ENCODE assay signal across 8 cellular contexts in genomic region chr7:121278120-121279021, GRCh38. TPM values are rescaled to one million over a fixed set of nuclear protein-coding genes. Genes with fewer than 3 reads are reported as not detected.
A peak's percentile ranks its signal among the peaks of the same experiment; 100 is the strongest.
DNase-seq lines count a peak whose midpoint lies in the region; ATAC-seq and TF ChIP-seq lines count a peak whose summit lies in the region.

No MANE protein-coding gene starts in this region.

- H2BK5ac ChIP-seq in IMR-90 (ENCODE audit: low read depth, low read length, poor library complexity, severe bottlenecking) = peak overlapping the region; percentile 94

- 0 out of 2 replicates have a peak, but pooled peaks cover 1% of the 10 kb centered on the region for H3K36me3 ChIP-seq in IMR-90 (ENCODE audit: control insufficient read depth, insufficient read depth, low read length)

- intact Hi-C loops in IMR-90 (cut with micrococcal nuclease) = no loop called here

- no peak overlapping the region for H2AFZ ChIP-seq in IMR-90 (replicated peaks; ENCODE audit: low read length, poor library complexity)

- no peak for TF ChIP-seq RAD21 in IMR-90 (IDR thresholded peaks at IDR 0.05; ENCODE audit: low read length)

- H2AK5ac ChIP-seq in IMR-90 (ENCODE audit: low read depth, low read length) = peak overlapping the region; percentile 82; the same call in 1 of the 2 replicates

- H3K27me3 ChIP-seq in IMR-90 (ENCODE audit: control insufficient read depth, insufficient read depth, low read length) = no peaks in the 10 kb centered on the region

- peak overlapping the region; percentile 81; the same call in 1 of the 2 replicates for H4K5ac ChIP-seq in IMR-90 (ENCODE audit: low read depth, low read length)

- TF ChIP-seq POLR2A in IMR-90 (IDR thresholded peaks at IDR 0.05; ENCODE audit: low read depth, low read length) = no peak

- ATAC-seq in GM21723 (IDR thresholded peaks at IDR 0.05; ENCODE audit: unreplicated experiment) (peak; percentile 99), IMR-90 (ENCODE audit: low read depth) (peak; percentile 85)

- no peaks in the 10 kb centered on the region for H4K20me1 ChIP-seq in IMR-90 (ENCODE audit: insufficient read depth, low read length)

- DNase-seq in GM13976 (ENCODE audit: low spot score) (peak; percentile 54), IMR-90 (peak; percentile 76), fibroblast of gingiva (ENCODE audit: low read depth) (peak; percentile 42), NCI-H526 treated with DMSO at 0.1 percent for 48 hours (lab: John Stamatoyannopoulos, UW) (no peak), DMS 273 (lab: John Stamatoyannopoulos, UW; ENCODE audit: unreplicated experiment) (no peak), mesenteric fat pad (ENCODE audit: low spot score) (no peak), D341Med (ENCODE audit: low spot score) (no peak)

- no peak overlapping the region for H3K4me3 ChIP-seq in IMR-90 (ENCODE audit: insufficient read depth, low read depth, low read length)

- CTCF ChIA-PET in IMR-90 (lab: Yijun Ruan, JAX) = interaction anchor here (1.0 to 1.1 kb wide), 3 partner anchors 17 to 22 kb away, joined by 3 to 8 read pairs (median 3); no protein-coding TSS in a partner anchor

- dilution Hi-C loops in IMR-90 (cut with HindIII; ENCODE audit: low sequenced_read_pairs, unreplicated experiment) = no loop called here

- TF ChIP-seq CTCF in GM13976 (IDR thresholded peaks at IDR 0.05; ENCODE audit: borderline replicate concordance, control extremely low read depth, extremely low read depth, insufficient read depth, missing control alignments) = no peak
- no peak for TF ChIP-seq CTCF in IMR-90 (conservative IDR thresholded peaks at IDR 0.05; ENCODE audit: low read depth, low read length)

- H4K91ac ChIP-seq in IMR-90 (ENCODE audit: insufficient read depth, low read depth, low read length) = peak overlapping the region; percentile 78

- H3K4me1 ChIP-seq in IMR-90 (ENCODE audit: control insufficient read depth, insufficient read depth, low read length) = peaks cover 9% of the 10 kb centered on the region

- peak overlapping the region in 1 of 2 experiments; percentile 86; a peak in 3 of 4 replicates for H4K8ac ChIP-seq in IMR-90 (ENCODE audit: low read depth in 2 of 2, low read length in 2 of 2)

- no peak overlapping the region for H2AK9ac ChIP-seq in IMR-90 (replicated peaks; ENCODE audit: low read depth, low read length, poor library complexity)

- POLR2A ChIA-PET in IMR-90 (lab: Charles Lee; ENCODE audit: unreplicated experiment) = no interaction called here

- no peaks in the 10 kb centered on the region; the same call in 1 of the 2 replicates for H3K9me1 ChIP-seq in IMR-90 (ENCODE audit: insufficient read depth, low read length)

- H3K9ac ChIP-seq in IMR-90 (ENCODE audit: low read depth, low read length) = no peak overlapping the region; the same call in 1 of the 2 replicates

- peak overlapping the region; percentile 74; the same call in 1 of the 2 replicates for H3K4ac ChIP-seq in IMR-90 (ENCODE audit: low read depth, low read length)

- peak overlapping the region; percentile 85; the same call in 1 of the 2 replicates for H2BK20ac ChIP-seq in IMR-90 (ENCODE audit: low read depth, low read length)

- H2BK15ac ChIP-seq in IMR-90 (ENCODE audit: low read depth, low read length) = peak overlapping the region; percentile 64; the same call in 2 of the 3 replicates

- WGBS in IMR-90 (ENCODE audit: extremely low coverage in 2 of 2, insufficient read length in 1 of 2), 2 experiments = no CpG with 5 or more reads among the region's 2 CpGs

- H3K18ac ChIP-seq in IMR-90 (ENCODE audit: low read depth, low read length) = peak overlapping the region; percentile 84; the same call in 1 of the 2 replicates

- peak overlapping the region; percentile 80 for H2BK120ac ChIP-seq in IMR-90 (ENCODE audit: low read depth, low read length)

- no TSS peak for BruUV-seq in IMR-90 (replicated peaks; lab: Mats Ljungman, UMichigan)

- peak overlapping the region; percentile 87 for H3K23ac ChIP-seq in IMR-90 (ENCODE audit: low read depth, low read length)

- peak overlapping the region; percentile 57; the same call in 1 of the 2 replicates for H3K4me2 ChIP-seq in IMR-90 (ENCODE audit: low read depth, low read length)

- in situ Hi-C loops in GM13976 (cut with MboI; ENCODE audit: low sequenced_read_pairs, unreplicated experiment) = no loop called here
- in situ Hi-C loops in IMR-90 (cut with MboI; ENCODE audit: low sequenced_read_pairs) = no loop called here

- H3K56ac ChIP-seq in IMR-90 (ENCODE audit: extremely low read depth, insufficient read depth, low read length) = peak overlapping the region; percentile 83

- no peak overlapping the region for H3K27ac ChIP-seq in IMR-90 (ENCODE audit: insufficient read depth, low read length)

- H3K9me3 ChIP-seq in IMR-90 (ENCODE audit: control insufficient read depth, insufficient read depth, low read length) = no peaks in the 10 kb centered on the region

- peak overlapping the region; percentile 65 for H3K14ac ChIP-seq in IMR-90 (replicated peaks; ENCODE audit: low read depth, low read length)

- H3K79me1 ChIP-seq in IMR-90 (ENCODE audit: low read depth in 1 of 2, low read length in 2 of 2) = peaks cover 2 to 4% of the 10 kb centered on the region in 2 experiments; a peak in 1 of 4 replicates

TF ChIP-seq in IMR-90, 13 proteins besides CTCF, POLR2A, EP300 and RAD21:
- TF ChIP-seq NFE2L2 (IDR thresholded peaks at IDR 0.05; ENCODE audit: low read depth, low read length) = no peak
- TF ChIP-seq SMC3 (IDR thresholded peaks at IDR 0.05; ENCODE audit: low read depth, low read length) = no peak
- no peak for TF ChIP-seq CEBPB (IDR thresholded peaks at IDR 0.05; ENCODE audit: low read depth, low read length)
- TF ChIP-seq RFX5 (IDR thresholded peaks at IDR 0.05; ENCODE audit: low read depth, low read length) = no peak
- no peak for TF ChIP-seq CHD1 (IDR thresholded peaks at IDR 0.05; ENCODE audit: low read depth, low read length)
- TF ChIP-seq MAFK (IDR thresholded peaks at IDR 0.05; ENCODE audit: low read depth, low read length) = peak; percentile 58
- no peak for TF ChIP-seq RCOR1 (IDR thresholded peaks at IDR 0.05; ENCODE audit: insufficient replicate concordance, low read length)
- no peak for TF ChIP-seq USF2 (IDR thresholded peaks at IDR 0.05; ENCODE audit: low read depth, low read length)
- TF ChIP-seq MXI1 (IDR thresholded peaks at IDR 0.05; ENCODE audit: borderline replicate concordance, low read depth, low read length) = no peak
- 0 out of 2 replicates have a peak, but pooled peaks have one; percentile 6 for TF ChIP-seq FOS (IDR thresholded peaks at IDR 0.05; ENCODE audit: low read depth, low read length)
TF ChIP-seq in IMR-90: peak in this region for 2.

RNA-seq across cellular contexts. Expression of gene WNT16, which starts 50.4 kb away (rescaled TPM):
- 1.1 and 1.7 TPM in 2 replicates for total RNA-seq in IMR-90 (2012; rRNA removed)
- polyA plus RNA-seq in IMR-90 (2012; rRNA removed) = 0.68 and 0.95 TPM in 2 replicates
- polyA plus RNA-seq in IMR-90 (2012; cell fraction: cytosol; rRNA removed) = 0.22 and 0.25 TPM in 2 replicates
- polyA plus RNA-seq in IMR-90 (2012; cell fraction: nucleus; rRNA removed; ENCODE audit: low replicate concordance) = 0.18 and 0.41 TPM in 2 replicates
- not detected for total RNA-seq in mesenteric fat pad

Comparison
In these comparisons a context has a peak if more than half of its experiments do, and no peak if none do; other contexts are left out.
1. DNase-seq: peak in GM13976 (single experiment), IMR-90 (single experiment) and fibroblast of gingiva (single experiment); none in NCI-H526 treated with DMSO at 0.1 percent for 48 hours (single experiment), DMS 273 (single experiment), mesenteric fat pad (single experiment) and D341Med (single experiment).